ENCODE assay signal across 16 cellular contexts in genomic region chr14:39417014-39417413, GRCh38. TPM values are rescaled to one million over a fixed set of nuclear protein-coding genes. Genes with fewer than 3 reads are reported as not detected.
DNase-seq lines count a peak whose midpoint lies in the region; ATAC-seq, FAIRE-seq and TF ChIP-seq lines count a peak whose summit lies in the region.
"Had no signal": no experiment of that assay in that cellular context is flagged by ENCODE, and none has a peak within 500 bp of the region (broad histone marks: within the 10 kb centered on the region; RNA-seq: fewer than 3 reads in every experiment).

No MANE protein-coding gene starts in this region.

- H3K27ac ChIP-seq in A673 (ENCODE audit: low read depth, low read length, poor library complexity, severe bottlenecking) (no peak overlapping the region), GM23248 (no peak overlapping the region)
- H3K27ac ChIP-seq: lower lobe of right lung had no signal

- CTCF ChIA-PET in A673 (lab: Charles Lee), result no interaction called here

- H3K4me1 ChIP-seq in A673 (ENCODE audit: insufficient read depth, low read length, poor library complexity, severe bottlenecking) (no peaks in the 10 kb centered on the region), GM23248 (ENCODE audit: insufficient read depth) (peaks cover 11% of the 10 kb centered on the region)
- H3K4me1 ChIP-seq: lower lobe of right lung had no signal

- intact Hi-C loops in A673 (cut with micrococcal nuclease; ENCODE audit: unreplicated experiment), result no loop called here

- no peak for FAIRE-seq in GM12892 (lab: Jason Lieb, UNC)

- H3K79me2 ChIP-seq in GM23248 (ENCODE audit: insufficient read depth), result peaks cover 86% of the 10 kb centered on the region

- peaks cover 4% of the 10 kb centered on the region for H3K9me3 ChIP-seq in A673 (ENCODE audit: low read depth, low read length, poor library complexity, severe bottlenecking)
- no peaks in the 10 kb centered on the region for H3K9me3 ChIP-seq in GM23248 (ENCODE audit: low read depth)

- no peak overlapping the region for H2AFZ ChIP-seq in GM23248

- H4K20me1 ChIP-seq in GM23248 (ENCODE audit: insufficient read depth), result no peaks in the 10 kb centered on the region

- peak; percentile 55 for DNase-seq in A673 (ENCODE audit: low spot score)
- peak; percentile 50 for DNase-seq in GM23248
- peak; percentile 45 for DNase-seq in SK-MEL-5 (ENCODE audit: low read depth, low spot score)
- peak; percentile 40 for DNase-seq in fibroblast of pulmonary artery (ENCODE audit: low read depth)
- no peak for DNase-seq in DMS153 treated with DMSO at 0.1 percent for 48 hours (lab: John Stamatoyannopoulos, UW; ENCODE audit: unreplicated experiment)
- no peak for DNase-seq in GM12892 (ENCODE audit: insufficient read length)
- no peak for DNase-seq in NCI-H1092 (lab: John Stamatoyannopoulos, UW)
- DNase-seq: activated CD8-positive, alpha-beta memory T cell treated with anti-CD3 and anti-CD28 coated beads for 24 hours; glutamatergic neuron; lower lobe of right lung; NCI-H1930; stimulated activated CD4-positive, alpha-beta T cell treated with anti-CD3 and anti-CD28 coated beads, Interleukin-1b, Interleukin-23, amount 100 ng/mL, for 48 hours; T-helper 2 cell had no signal

- H3K36me3 ChIP-seq in A673 (ENCODE audit: insufficient read depth, low read length, poor library complexity, severe bottlenecking) (no peaks in the 10 kb centered on the region), GM23248 (ENCODE audit: low read depth) (peaks cover 12% of the 10 kb centered on the region)
- H3K36me3 ChIP-seq: lower lobe of right lung had no signal

- H3F3A ChIP-seq in GM23248 (ENCODE audit: insufficient read depth), result peaks cover 12% of the 10 kb centered on the region

- H3K4me3 ChIP-seq in A673 (ENCODE audit: low read depth, low read length, poor library complexity, severe bottlenecking) (no peak overlapping the region), GM23248 (no peak overlapping the region), fibroblast of pulmonary artery (replicated peaks; ENCODE audit: low read depth, low read length) (no peak overlapping the region)
- H3K4me3 ChIP-seq: lower lobe of right lung had no signal

- in situ Hi-C loops in GM23248 (cut with MboI), result no loop called here
- in situ Hi-C loops in SK-MEL-5 (cut with HindIII; ENCODE audit: low pct_unique_long_range_greater_than_20kb, low sequenced_read_pairs), result no loop called here

- 71 to 85% methylated on average over 2 of the region's 2 CpGs for WGBS in GM23248 (ENCODE audit: low coverage in 1 of 2, low lambda C conversion rate in 2 of 2, missing lambda C conversion rate in 2 of 2), 2 experiments

- H3K9me2 ChIP-seq in GM23248 (ENCODE audit: insufficient read depth), result no peaks in the 10 kb centered on the region

- H3K27me3 ChIP-seq in A673 (replicated peaks; ENCODE audit: insufficient read depth, low read depth, low read length, poor library complexity) (no peaks in the 10 kb centered on the region), GM23248 (replicated peaks; ENCODE audit: insufficient read depth) (no peaks in the 10 kb centered on the region)

- H3K9ac ChIP-seq in GM23248, result no peak overlapping the region

- TF ChIP-seq CTCF in A673 (conservative IDR thresholded peaks at IDR 0.05; ENCODE audit: low read depth, low read length), result peak; percentile 51
- TF ChIP-seq CTCF in fibroblast of pulmonary artery (IDR thresholded peaks at IDR 0.05; ENCODE audit: low read length, missing control alignments), result peak; percentile 34

- H3K4me2 ChIP-seq in GM23248 (ENCODE audit: unreplicated experiment), result no peak overlapping the region

- no TSS peak for BruUV-seq in A673 (replicated peaks; lab: Mats Ljungman, UMichigan)

- no peak for ATAC-seq in GM19463 (IDR thresholded peaks at IDR 0.05; ENCODE audit: unreplicated experiment)
- ATAC-seq: activated naive CD4-positive, alpha-beta T cell treated with anti-CD3 and anti-CD28 coated beads, Interleukin-2, amount 50 U/mL, for 72 hours; lower lobe of right lung; stimulated activated effector memory CD8-positive, alpha-beta T cell treated with anti-CD3 and anti-CD28 coated beads, Interleukin-12 subunit alpha, Interleukin-12 subunit beta, amount 100 ng/mL, for 72 hours had no signal

- POLR2A ChIA-PET in A673 (lab: Charles Lee; ENCODE audit: low non-redundant PET), result no interaction called here

- no peak for TF ChIP-seq POLR2A in GM12892 (IDR thresholded peaks at IDR 0.05; ENCODE audit: low read depth, low read length)

RNA-seq across cellular contexts. Expression of gene FBXO33, which starts 15.2 kb away (rescaled TPM):
- 8.6 and 9.5 TPM in 2 replicates for total RNA-seq in A673 (2021)
- 21.4 and 22.1 TPM in 2 replicates for total RNA-seq in GM23248 (2014; rRNA removed; shearing (Covaris generic))
- 9.0 and 9.5 TPM in 2 replicates for polyA plus RNA-seq in GM23248 (2016; fragmentation: Nextera tagmentation; extraction: Ambion mirVana)
- total RNA-seq in SK-MEL-5 (2014; rRNA removed; shearing (Covaris generic)), result 22.0 and 27.8 TPM in 2 replicates
- 12.8 and 16.1 TPM in 2 replicates for polyA plus RNA-seq in SK-MEL-5 (2015; cell fraction: cytosol; rRNA removed)
- 10.5 and 10.9 TPM in 2 replicates for polyA plus RNA-seq in SK-MEL-5 (2015; cell fraction: nucleus; rRNA removed)
- 14.6 TPM for polyA plus RNA-seq in GM12892 (2012; ENCODE audit: missing spikeins)

Comparison
In these comparisons a context has a peak if more than half of its experiments do, and no peak if none do; other contexts are left out.
1. DNase-seq: peak in A673 (single experiment), GM23248 (single experiment), SK-MEL-5 (single experiment) and fibroblast of pulmonary artery (single experiment); none in DMS153 treated with DMSO at 0.1 percent for 48 hours (single experiment), GM12892 (single experiment) and NCI-H1092 (single experiment).